ENCODE assay signal across 16 cellular contexts in the genomic region with DNA sequence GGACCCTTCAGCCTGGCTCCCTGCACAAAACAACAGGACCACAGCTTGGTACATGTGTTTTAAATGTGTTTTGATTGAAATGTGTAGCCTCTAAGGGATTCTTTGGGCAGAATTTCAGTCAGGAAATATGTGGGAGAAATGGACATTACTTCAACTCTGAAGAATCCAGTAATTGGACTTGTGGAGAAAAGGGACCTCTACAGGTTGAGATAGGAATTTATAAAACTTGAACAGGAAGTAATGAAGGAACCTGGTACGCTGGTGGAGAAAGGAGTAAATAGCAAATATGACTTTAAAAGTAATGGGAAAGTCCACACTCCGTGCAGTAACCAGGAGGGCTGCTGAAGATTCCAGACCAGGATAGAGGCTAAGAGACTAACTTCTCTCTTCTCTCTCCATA.
DNase-seq lines count a peak whose midpoint lies in the region; FAIRE-seq and TF ChIP-seq lines count a peak whose summit lies in the region.
"Had no signal": no experiment of that assay in that cellular context is flagged by ENCODE, and none has a peak within 500 bp of the region (broad histone marks: within the 10 kb centered on the region; RNA-seq: fewer than 3 reads in every experiment).

No MANE protein-coding gene starts in this region.

- H3K36me3 ChIP-seq in OCI-LY3 (replicated peaks; ENCODE audit: low read depth, low read length) (no peaks in the 10 kb centered on the region), hepatocyte (replicated peaks; ENCODE audit: insufficient read depth, low read depth) (no peaks in the 10 kb centered on the region)

- H3K27ac ChIP-seq in OCI-LY3 (ENCODE audit: low read length): peak overlapping the region; percentile 23
- no peak overlapping the region for H3K27ac ChIP-seq in hepatocyte

- H4K20me1 ChIP-seq in OCI-LY3 (ENCODE audit: insufficient read depth, low read length) (no peaks in the 10 kb centered on the region), hepatocyte (ENCODE audit: insufficient read depth, poor library complexity, severe bottlenecking) (no peaks in the 10 kb centered on the region)

- H2AFZ ChIP-seq in OCI-LY3 (ENCODE audit: low read depth, low read length) (peak overlapping the region; percentile 69; the same call in 1 of the 2 replicates), hepatocyte (no peak overlapping the region)

- H3K27me3 ChIP-seq in OCI-LY3 (ENCODE audit: low read depth, low read length): no peaks in the 10 kb centered on the region
- no peaks in the 10 kb centered on the region for H3K27me3 ChIP-seq in hepatocyte

- H3K4me3 ChIP-seq in OCI-LY3 (ENCODE audit: low read length): no peak overlapping the region
- H3K4me3 ChIP-seq in hepatocyte: no peak overlapping the region

- DNase-seq in DMS 273 (lab: John Stamatoyannopoulos, UW; ENCODE audit: unreplicated experiment) (peak; percentile 75), HT-29 (ENCODE audit: low spot score) (peak; percentile 24), hepatocyte (ENCODE audit: low spot score) (peak; percentile 8), amniotic stem cell (lab: John Stamatoyannopoulos, UW) (no peak), epidermal melanocyte (ENCODE audit: insufficient read length, low spot score) (no peak), GOT3 (lab: John Stamatoyannopoulos, UW) (no peak), frontal cortex (ENCODE audit: low spot score in 2 of 2) (no peak)
- DNase-seq: activated CD4-positive, alpha-beta memory T cell treated with anti-CD3 and anti-CD28 coated beads, Interleukin-2, amount 10 ng/mL, durations not matched to agents 7 days and 5 days; activated naive CD4-positive, alpha-beta T cell; caudate nucleus; CD4-positive, alpha-beta memory T cell; H9; NK-92 treated with Interleukin-12 subunit alpha and Interleukin-12 subunit beta, amount 100 ng/mL, for 24 hours; retina; T-cell had no signal

- H3K4me1 ChIP-seq in OCI-LY3 (ENCODE audit: low read length) (peaks cover 31% of the 10 kb centered on the region), hepatocyte (ENCODE audit: insufficient read depth) (no peaks in the 10 kb centered on the region)

- 29% methylated on average over 2 of the region's 2 CpGs for WGBS in hepatocyte (ENCODE audit: low lambda C conversion rate, missing lambda C conversion rate)

- no peaks in the 10 kb centered on the region for H3K9me3 ChIP-seq in OCI-LY3 (ENCODE audit: insufficient read depth, low read length)
- H3K9me3 ChIP-seq in hepatocyte (ENCODE audit: low read depth): no peaks in the 10 kb centered on the region

- H3K9ac ChIP-seq in OCI-LY3 (ENCODE audit: low read length): peak overlapping the region; percentile 46

- no peak for FAIRE-seq in frontal cortex (lab: Jason Lieb, UNC)

- TF ChIP-seq CTCF in OCI-LY3 (IDR thresholded peaks at IDR 0.05; ENCODE audit: low read depth, low read length): peak; percentile 80
- peak; percentile 25 for TF ChIP-seq CTCF in hepatocyte (IDR thresholded peaks at IDR 0.05; ENCODE audit: poor library complexity)

- no peaks in the 10 kb centered on the region for H3K79me2 ChIP-seq in OCI-LY3 (ENCODE audit: low read length)
- H3K79me2 ChIP-seq in hepatocyte: no peaks in the 10 kb centered on the region

- H3K4me2 ChIP-seq in OCI-LY3 (ENCODE audit: low read length): peak overlapping the region; percentile 21
- H3K4me2 ChIP-seq in hepatocyte: no peak overlapping the region

- no peaks in the 10 kb centered on the region for H3K9me2 ChIP-seq in hepatocyte (replicated peaks; ENCODE audit: insufficient read depth)

Comparison
In these comparisons a context has a peak if more than half of its experiments do, and no peak if none do; other contexts are left out.
1. DNase-seq: peak in DMS 273 (single experiment), HT-29 (single experiment) and hepatocyte (single experiment); none in amniotic stem cell (single experiment), epidermal melanocyte (single experiment), GOT3 (single experiment) and frontal cortex (0 of 2).